In the genomic region with DNA sequence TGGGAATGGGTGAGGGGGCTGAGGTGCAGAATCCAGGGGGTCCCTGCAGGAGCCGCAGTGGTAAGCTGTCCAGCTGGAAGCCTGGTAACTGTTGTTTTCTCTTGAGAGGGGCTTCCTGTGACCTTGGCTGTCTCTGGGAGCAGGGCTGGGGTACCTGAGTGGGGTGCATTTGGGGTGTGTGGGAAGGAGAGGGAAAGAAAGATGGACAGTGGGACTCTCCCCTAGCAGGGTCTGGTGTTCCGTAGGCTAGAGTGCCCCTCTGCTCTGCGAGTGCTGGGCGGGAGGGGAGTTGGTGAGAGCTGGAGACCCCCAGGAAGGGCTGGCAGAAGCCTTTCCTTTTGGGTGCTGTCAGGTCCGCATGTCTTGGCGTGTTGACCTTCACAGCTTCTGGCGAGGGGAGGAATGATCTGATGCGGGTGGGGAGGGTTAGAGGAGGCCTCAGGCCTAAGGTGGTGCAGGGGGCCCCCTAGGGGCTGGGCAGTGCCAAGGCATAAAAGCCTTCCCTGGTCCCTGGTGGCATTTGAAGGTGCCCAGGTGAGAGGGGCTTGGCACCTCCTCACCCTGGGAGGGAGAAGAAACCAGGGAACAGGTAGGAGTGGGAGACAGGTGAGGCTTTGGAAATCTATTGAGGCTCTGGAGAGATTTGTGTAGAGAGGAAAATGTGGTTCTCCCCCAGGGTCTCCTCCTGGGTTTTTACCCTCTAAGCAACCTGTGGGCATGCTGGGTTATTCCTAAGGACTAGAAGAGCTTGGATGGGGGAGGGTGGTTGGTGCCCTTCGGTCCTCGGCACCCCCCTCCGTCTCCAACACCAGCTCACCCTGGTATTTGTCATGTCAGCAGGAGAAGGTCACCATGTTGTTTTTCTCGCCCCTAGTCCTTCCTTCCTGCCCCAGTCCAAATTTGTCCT, we compare ENCODE assay signal across 8 cellular contexts. TPM values are rescaled to one million over a fixed set of nuclear protein-coding genes. Genes with fewer than 3 reads are reported as not detected.
A peak's percentile ranks its signal among the peaks of the same experiment; 100 is the strongest.
DNase-seq lines count a peak whose midpoint lies in the region; ATAC-seq and TF ChIP-seq lines count a peak whose summit lies in the region.

No MANE protein-coding gene starts in this region.

- WGBS in mesendoderm (ENCODE audit: extremely low coverage, insufficient coverage, low lambda C conversion rate) = no CpG with 5 or more reads among the region's 12 CpGs

- H4K8ac ChIP-seq in mesendoderm (ENCODE audit: low read depth, low read length) = no peak overlapping the region

- H3K4me3 Mint-ChIP-seq in activated B cell treated with CpG ODN at 0.5 μM for 24 hours = peak overlapping the region; percentile 71
- peak overlapping the region; percentile 91 for H3K4me3 Mint-ChIP-seq in stimulated activated naive CD8-positive, alpha-beta T cell treated with anti-CD3 and anti-CD28 coated beads, Interleukin-15, Interleukin-2, amounts not matched to agents 100 ng/mL and 50 ng/mL, for 24 hours

- H2AK5ac ChIP-seq in mesendoderm (ENCODE audit: low read length) = peak overlapping the region; percentile 40

- H3K9ac ChIP-seq in duodenal mucosa (ENCODE audit: low read depth in 1 of 2, low read length in 2 of 2) = peak overlapping the region; percentile 97 to 99
- peak overlapping the region; percentile 92 for H3K9ac ChIP-seq in mesendoderm (ENCODE audit: low read length)

- peaks cover 3% of the 10 kb centered on the region for H3K36me3 Mint-ChIP-seq in activated B cell treated with CpG ODN at 0.5 μM for 24 hours (ENCODE audit: low read depth)
- H3K36me3 Mint-ChIP-seq in stimulated activated naive CD8-positive, alpha-beta T cell treated with anti-CD3 and anti-CD28 coated beads, Interleukin-15, Interleukin-2, amounts not matched to agents 100 ng/mL and 50 ng/mL, for 24 hours (ENCODE audit: low read depth) = peaks cover 23% of the 10 kb centered on the region

- no peaks in the 10 kb centered on the region for H3K9me3 Mint-ChIP-seq in activated B cell treated with CpG ODN at 0.5 μM for 24 hours
- no peaks in the 10 kb centered on the region for H3K9me3 Mint-ChIP-seq in stimulated activated naive CD8-positive, alpha-beta T cell treated with anti-CD3 and anti-CD28 coated beads, Interleukin-15, Interleukin-2, amounts not matched to agents 100 ng/mL and 50 ng/mL, for 24 hours

- TF ChIP-seq CTCF in GM13976 (IDR thresholded peaks at IDR 0.05; ENCODE audit: borderline replicate concordance, control extremely low read depth, extremely low read depth, insufficient read depth, missing control alignments) (peak; percentile 79), activated B cell treated with CpG ODN at 0.5 μM for 24 hours (IDR thresholded peaks at IDR 0.05) (no peak)

- intact Hi-C loops in activated B cell treated with CpG ODN at 0.5 μM for 24 hours (cut with micrococcal nuclease) = loop anchor here (1.0 to 10.0 kb wide), 8 partner anchors 49 to 1876 kb away; a partner anchor contains a TSS

- DNase-seq in AG08396 (ENCODE audit: low spot score) (peak; percentile 78), GM13976 (ENCODE audit: low spot score) (peak; percentile 83), NCI-H146 treated with DMSO at 0.1 percent for 48 hours (lab: John Stamatoyannopoulos, UW; ENCODE audit: unreplicated experiment) (peak; percentile 12), activated B cell treated with CpG ODN at 0.5 μM for 24 hours (peak; percentile 46), mesendoderm (peak; percentile 79)

- peaks cover 45% of the 10 kb centered on the region for H3K4me1 Mint-ChIP-seq in activated B cell treated with CpG ODN at 0.5 μM for 24 hours
- H3K4me1 Mint-ChIP-seq in stimulated activated naive CD8-positive, alpha-beta T cell treated with anti-CD3 and anti-CD28 coated beads, Interleukin-15, Interleukin-2, amounts not matched to agents 100 ng/mL and 50 ng/mL, for 24 hours (ENCODE audit: low read depth) = peaks cover 50% of the 10 kb centered on the region

- in situ Hi-C loops in GM13976 (cut with MboI; ENCODE audit: low sequenced_read_pairs, unreplicated experiment) = loop anchor here (5.0 kb wide), 1 partner anchor 294 kb away; no protein-coding TSS in a partner anchor

- no peak overlapping the region for H4K5ac ChIP-seq in mesendoderm (ENCODE audit: low read length)

- peaks cover 47 to 59% of the 10 kb centered on the region in 2 donors for H3K4me1 ChIP-seq in duodenal mucosa (ENCODE audit: control insufficient read depth in 1 of 2, insufficient read depth in 2 of 2, low read length in 2 of 2)
- peaks cover 14% of the 10 kb centered on the region for H3K4me1 ChIP-seq in mesendoderm (ENCODE audit: control insufficient read depth, low read depth, low read length)

- H3K27ac ChIP-seq in duodenal mucosa (ENCODE audit: low read depth, low read length) (peak overlapping the region; percentile 96), mesendoderm (ENCODE audit: low read depth, low read length) (no peak overlapping the region)

- peak overlapping the region; percentile 79 to 87 for H3K4me3 ChIP-seq in duodenal mucosa (ENCODE audit: low read depth in 1 of 2, low read length in 2 of 2)
- no peak overlapping the region for H3K4me3 ChIP-seq in mesendoderm (ENCODE audit: low read length)

- POLR2A ChIA-PET in activated B cell treated with CpG ODN at 0.5 μM for 24 hours (lab: Charles Lee) = interaction anchor here (0.9 to 5.7 kb wide), 3 partner anchors 59 to 144 kb away, joined by 3 to 41 read pairs (median 30); no protein-coding TSS in a partner anchor

- H3K4ac ChIP-seq in mesendoderm (ENCODE audit: low read depth, low read length) = no peak overlapping the region

- H3K27ac Mint-ChIP-seq in activated B cell treated with CpG ODN at 0.5 μM for 24 hours = no peak overlapping the region
- H3K27ac Mint-ChIP-seq in stimulated activated naive CD8-positive, alpha-beta T cell treated with anti-CD3 and anti-CD28 coated beads, Interleukin-15, Interleukin-2, amounts not matched to agents 100 ng/mL and 50 ng/mL, for 24 hours = peak overlapping the region; percentile 50

- H2BK15ac ChIP-seq in mesendoderm (replicated peaks; ENCODE audit: low read depth) = no peak overlapping the region

- H3K27me3 Mint-ChIP-seq in activated B cell treated with CpG ODN at 0.5 μM for 24 hours = peaks cover 16% of the 10 kb centered on the region
- peaks cover 7% of the 10 kb centered on the region for H3K27me3 Mint-ChIP-seq in stimulated activated naive CD8-positive, alpha-beta T cell treated with anti-CD3 and anti-CD28 coated beads, Interleukin-15, Interleukin-2, amounts not matched to agents 100 ng/mL and 50 ng/mL, for 24 hours

- peak overlapping the region; percentile 92 for H3K56ac ChIP-seq in mesendoderm (ENCODE audit: low read length)

- no peak overlapping the region for H2BK5ac ChIP-seq in mesendoderm (ENCODE audit: low read length)

- peak overlapping the region; percentile 52 for H3K4me2 ChIP-seq in mesendoderm (ENCODE audit: low read length)

- no peak overlapping the region for H2BK120ac ChIP-seq in mesendoderm (ENCODE audit: low read depth, low read length)

- no peak overlapping the region for H3K18ac ChIP-seq in mesendoderm (ENCODE audit: low read length)

- peaks cover 16% of the 10 kb centered on the region for H3K79me1 ChIP-seq in mesendoderm (ENCODE audit: low read length)

- H3K9me3 ChIP-seq in duodenal mucosa (ENCODE audit: control insufficient read depth in 1 of 2, low read length in 2 of 2) = no peaks in the 10 kb centered on the region

- H3K23ac ChIP-seq in mesendoderm (ENCODE audit: low read length) = peak overlapping the region; percentile 91

- H3K27me3 ChIP-seq in duodenal mucosa (ENCODE audit: control insufficient read depth in 1 of 2, insufficient read depth in 2 of 2, low read length in 2 of 2) (no peaks in the 10 kb centered on the region), mesendoderm (ENCODE audit: insufficient read depth, low read length, poor library complexity) (no peaks in the 10 kb centered on the region)

- H3K36me3 ChIP-seq in duodenal mucosa (ENCODE audit: control insufficient read depth in 1 of 2, insufficient read depth in 2 of 2, low read length in 2 of 2) = peaks cover 12 to 28% of the 10 kb centered on the region in 2 donors
- peaks cover under 1% of the 10 kb centered on the region for H3K36me3 ChIP-seq in mesendoderm (ENCODE audit: control insufficient read depth, insufficient read depth, low read length)

- ATAC-seq in activated B cell treated with CpG ODN at 0.5 μM for 24 hours (ENCODE audit: low read depth) (peak; percentile 16), HG02763 (IDR thresholded peaks at IDR 0.05; ENCODE audit: unreplicated experiment) (no peak)

- CTCF ChIA-PET in activated B cell treated with CpG ODN at 0.5 μM for 24 hours (lab: Charles Lee) = interaction anchor here (0.6 to 8.4 kb wide), 11 partner anchors 24 to 306 kb away, joined by 3 to 99 read pairs (median 6); a partner anchor contains a TSS

- H3K79me2 ChIP-seq in mesendoderm (ENCODE audit: control insufficient read depth, insufficient read depth, low read length) = peaks cover 45% of the 10 kb centered on the region

RNA-seq across cellular contexts. Expression of a gene that starts 3.3 kb away (rescaled TPM):
- 29.0 and 31.3 TPM in 2 replicates for total RNA-seq in activated B cell treated with CpG ODN at 0.5 μM for 24 hours
- 27.0 TPM for polyA plus RNA-seq in mesendoderm (2013, experiment 1 of 2)
- 29.4 TPM for polyA plus RNA-seq in mesendoderm (2013, experiment 2 of 2)

Comparison
In these comparisons a context has a peak if more than half of its experiments do, and no peak if none do; other contexts are left out.
1. DNase-seq: peak in every context shown above with its lines; median percentile 83 in GM13976; 79 in mesendoderm; 78 in AG08396; 46 in activated B cell treated with CpG ODN at 0.5 μM for 24 hours; 12 in NCI-H146 treated with DMSO at 0.1 percent for 48 hours.